ENCODE assay signal across 25 cellular contexts in genomic region chr2:49286045-49286444, GRCh38.
DNase-seq lines count a peak whose midpoint lies in the region; ATAC-seq and TF ChIP-seq lines count a peak whose summit lies in the region.
"Had no signal": no experiment of that assay in that cellular context is flagged by ENCODE, and none has a peak within 500 bp of the region (broad histone marks: within the 10 kb centered on the region; RNA-seq: fewer than 3 reads in every experiment).

No MANE protein-coding gene starts in this region.

- ATAC-seq in GM23338: peak; percentile 66
- ATAC-seq in HG03280 (IDR thresholded peaks at IDR 0.05; ENCODE audit: unreplicated experiment): no peak
- ATAC-seq: GM12878, PC-3, Right ventricle myocardium inferior had no signal

- H3K9ac ChIP-seq in mesendoderm (ENCODE audit: low read length): no peak overlapping the region
- H3K9ac ChIP-seq: BLaER1 treated with 17β-estradiol and CSF1 and Interleukin-3, amounts not matched to agents 10 nM and 100 nM had no signal

- no peaks in the 10 kb centered on the region for H4K20me1 ChIP-seq in GM23338 (replicated peaks; ENCODE audit: insufficient read depth)
- H4K20me1 ChIP-seq: BLaER1 treated with 17β-estradiol and CSF1 and Interleukin-3, amounts not matched to agents 10 nM and 100 nM had no signal

- H3K9me3 Mint-ChIP-seq in GM23338: peaks cover 3% of the 10 kb centered on the region; the same call in 1 of the 3 replicates

- no peak overlapping the region for H2BK5ac ChIP-seq in mesendoderm (ENCODE audit: low read length)

- H3K4me1 ChIP-seq in GM23338 (ENCODE audit: insufficient read depth) (0 out of 2 replicates have a peak, but pooled peaks cover 6% of the 10 kb centered on the region), mesendoderm (ENCODE audit: control insufficient read depth, low read depth, low read length) (no peaks in the 10 kb centered on the region)
- H3K4me1 ChIP-seq: BLaER1 treated with 17β-estradiol and CSF1 and Interleukin-3, amounts not matched to agents 10 nM and 100 nM; SJSA1 had no signal

- no peaks in the 10 kb centered on the region for H3K79me2 ChIP-seq in GM23338 (replicated peaks; ENCODE audit: insufficient read depth)
- no peaks in the 10 kb centered on the region for H3K79me2 ChIP-seq in mesendoderm (ENCODE audit: control insufficient read depth, insufficient read depth, low read length)

- no peaks in the 10 kb centered on the region for H3K36me3 Mint-ChIP-seq in GM23338 (ENCODE audit: low read depth)

- no peak overlapping the region for H3K56ac ChIP-seq in mesendoderm (ENCODE audit: low read length)

- no peak overlapping the region for H2BK15ac ChIP-seq in mesendoderm (replicated peaks; ENCODE audit: low read depth)

- H3K27me3 Mint-ChIP-seq in GM23338 (ENCODE audit: insufficient read depth, low read depth, poor library complexity): no peaks in the 10 kb centered on the region
- H3K27me3 Mint-ChIP-seq: CD4-positive, alpha-beta T cell had no signal

- H3K23ac ChIP-seq in mesendoderm (ENCODE audit: low read length): no peak overlapping the region

- no peak overlapping the region for H2AK5ac ChIP-seq in mesendoderm (ENCODE audit: low read length)

- H3K79me1 ChIP-seq in mesendoderm (ENCODE audit: low read length): no peaks in the 10 kb centered on the region

- no peak overlapping the region for H4K8ac ChIP-seq in mesendoderm (ENCODE audit: low read depth, low read length)

- H4K5ac ChIP-seq in mesendoderm (ENCODE audit: low read length): no peak overlapping the region

- peak; percentile 44 to 49; a peak in 3 of 4 replicates for TF ChIP-seq CTCF in GM23338 (conservative IDR thresholded peaks at IDR 0.05; ENCODE audit: low read depth in 2 of 2)
- TF ChIP-seq CTCF in epithelial cell of proximal tubule (conservative IDR thresholded peaks at IDR 0.05; ENCODE audit: low read depth, low read length): peak; percentile 65

- H3K4me3 Mint-ChIP-seq in GM23338: no peak overlapping the region
- H3K4me3 Mint-ChIP-seq: CD4-positive, alpha-beta T cell had no signal

- H3K4me3 ChIP-seq in GM23338 (no peak overlapping the region), epithelial cell of proximal tubule (ENCODE audit: low read depth, low read length) (no peak overlapping the region), mesendoderm (ENCODE audit: low read length) (no peak overlapping the region)
- H3K4me3 ChIP-seq: BLaER1 treated with 17β-estradiol and CSF1 and Interleukin-3, amounts not matched to agents 10 nM and 100 nM; GM12878; MG63; SJSA1 had no signal

- H3K4me1 Mint-ChIP-seq in GM23338: peaks cover 27% of the 10 kb centered on the region; the same call in 2 of the 3 replicates

- no peaks in the 10 kb centered on the region for H3F3A ChIP-seq in GM23338 (replicated peaks; ENCODE audit: low read depth)

- 0 out of 2 replicates have a peak, but pooled peaks cover 6% of the 10 kb centered on the region for H3K9me2 ChIP-seq in GM23338 (ENCODE audit: insufficient read depth)

- H2BK120ac ChIP-seq in mesendoderm (ENCODE audit: low read depth, low read length): no peak overlapping the region

- peak; percentile 15 for DNase-seq in NCI-H748 (lab: John Stamatoyannopoulos, UW; ENCODE audit: unreplicated experiment)
- DNase-seq in NCI-H748 treated with DMSO at 0.1 percent for 48 hours (lab: John Stamatoyannopoulos, UW): no peak
- peak; percentile 46 for DNase-seq in GM23338 (ENCODE audit: low spot score)
- no peak for DNase-seq in epithelial cell of proximal tubule (ENCODE audit: low read depth)
- peak; percentile 40 for DNase-seq in mesendoderm
- DNase-seq in NCI-H2171 treated with DMSO at 0.1 percent for 48 hours (lab: John Stamatoyannopoulos, UW): no peak
- DNase-seq: AML-193; CD4-positive, alpha-beta T cell; DMS79; EL; GDM1; KBM-7; MG63; NCI-H1105 treated with DMSO at 0.1 percent for 48 hours; NCI-H1694; NCI-H2081; NCI-H524; NCI-H82; NK-92 treated with Interleukin-12 subunit alpha and Interleukin-12 subunit beta, amount 100 ng/mL, for 24 hours; PC-3 had no signal

- H3K27me3 ChIP-seq in GM23338 (ENCODE audit: insufficient read depth): no peaks in the 10 kb centered on the region
- H3K27me3 ChIP-seq in mesendoderm (ENCODE audit: insufficient read depth, low read length, poor library complexity): no peaks in the 10 kb centered on the region
- H3K27me3 ChIP-seq: BLaER1 treated with 17β-estradiol and CSF1 and Interleukin-3, amounts not matched to agents 10 nM and 100 nM; MG63; SJSA1 had no signal

- H3K36me3 ChIP-seq in GM23338 (ENCODE audit: insufficient read depth): no peaks in the 10 kb centered on the region
- H3K36me3 ChIP-seq in mesendoderm (ENCODE audit: control insufficient read depth, insufficient read depth, low read length): no peaks in the 10 kb centered on the region
- H3K36me3 ChIP-seq: BLaER1 treated with 17β-estradiol and CSF1 and Interleukin-3, amounts not matched to agents 10 nM and 100 nM; MG63; SJSA1 had no signal

- H3K4me2 ChIP-seq in GM23338: no peak overlapping the region
- H3K4me2 ChIP-seq in mesendoderm (ENCODE audit: low read length): no peak overlapping the region
- H3K4me2 ChIP-seq: BLaER1 treated with 17β-estradiol and CSF1 and Interleukin-3, amounts not matched to agents 10 nM and 100 nM had no signal

- no peak overlapping the region for H3K4ac ChIP-seq in mesendoderm (ENCODE audit: low read depth, low read length)

- no peak overlapping the region for H3K18ac ChIP-seq in mesendoderm (ENCODE audit: low read length)

- H3K27ac Mint-ChIP-seq in GM23338: no peak overlapping the region
- H3K27ac Mint-ChIP-seq: CD4-positive, alpha-beta T cell had no signal

- WGBS in mesendoderm (ENCODE audit: extremely low coverage, insufficient coverage, low lambda C conversion rate): no CpG with 5 or more reads among the region's 2 CpGs

- H3K27ac ChIP-seq in GM23338 (ENCODE audit: low read depth): no peak overlapping the region
- no peak overlapping the region for H3K27ac ChIP-seq in mesendoderm (ENCODE audit: low read depth, low read length)
- H3K27ac ChIP-seq: BLaER1 treated with 17β-estradiol and CSF1 and Interleukin-3, amounts not matched to agents 10 nM and 100 nM; SJSA1 had no signal

- H2AFZ ChIP-seq in GM23338: no peak overlapping the region

TF ChIP-seq in GM23338, 12 proteins besides CTCF, POLR2A, EP300 and RAD21 (continues in another document):
- TF ChIP-seq REST (IDR thresholded peaks at IDR 0.05; ENCODE audit: unreplicated experiment): no peak
- no peak for TF ChIP-seq POLR2AphosphoS5 (IDR thresholded peaks at IDR 0.05; ENCODE audit: low read depth)
- TF ChIP-seq EZH2 (IDR thresholded peaks at IDR 0.05; ENCODE audit: low read depth, unreplicated experiment): no peak
- no peak for TF ChIP-seq ZNF331 (CRISPR knock-in tag; IDR thresholded peaks at IDR 0.05; ENCODE audit: low read depth)
- TF ChIP-seq, protein P1, sequence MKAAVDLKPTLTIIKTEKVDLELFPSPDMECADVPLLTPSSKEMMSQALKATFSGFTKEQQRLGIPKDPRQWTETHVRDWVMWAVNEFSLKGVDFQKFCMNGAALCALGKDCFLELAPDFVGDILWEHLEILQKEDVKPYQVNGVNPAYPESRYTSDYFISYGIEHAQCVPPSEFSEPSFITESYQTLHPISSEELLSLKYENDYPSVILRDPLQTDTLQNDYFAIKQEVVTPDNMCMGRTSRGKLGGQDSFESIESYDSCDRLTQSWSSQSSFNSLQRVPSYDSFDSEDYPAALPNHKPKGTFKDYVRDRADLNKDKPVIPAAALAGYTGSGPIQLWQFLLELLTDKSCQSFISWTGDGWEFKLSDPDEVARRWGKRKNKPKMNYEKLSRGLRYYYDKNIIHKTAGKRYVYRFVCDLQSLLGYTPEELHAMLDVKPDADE (IDR thresholded peaks at IDR 0.05): no peak
- TF ChIP-seq CREB1 (CRISPR knock-in tag; IDR thresholded peaks at IDR 0.05; ENCODE audit: low read depth): no peak
- TF ChIP-seq ZNF114 (CRISPR knock-in tag; IDR thresholded peaks at IDR 0.05): no peak
- no peak for TF ChIP-seq JUNB (IDR thresholded peaks at IDR 0.05; ENCODE audit: unreplicated experiment)
- no peak for TF ChIP-seq EZH2phosphoT487 (IDR thresholded peaks at IDR 0.05; ENCODE audit: unreplicated experiment)
- TF ChIP-seq NANOG (IDR thresholded peaks at IDR 0.05; ENCODE audit: borderline replicate concordance): no peak

Comparison
In these comparisons a context has a peak if more than half of its experiments do, and no peak if none do; other contexts are left out.
1. DNase-seq: peak in NCI-H748 (single experiment), GM23338 (single experiment) and mesendoderm (single experiment); none in NCI-H748 treated with DMSO at 0.1 percent for 48 hours (single experiment), epithelial cell of proximal tubule (single experiment) and NCI-H2171 treated with DMSO at 0.1 percent for 48 hours (single experiment).